7 cellular contexts compared by ENCODE assay signal in the genomic region with DNA sequence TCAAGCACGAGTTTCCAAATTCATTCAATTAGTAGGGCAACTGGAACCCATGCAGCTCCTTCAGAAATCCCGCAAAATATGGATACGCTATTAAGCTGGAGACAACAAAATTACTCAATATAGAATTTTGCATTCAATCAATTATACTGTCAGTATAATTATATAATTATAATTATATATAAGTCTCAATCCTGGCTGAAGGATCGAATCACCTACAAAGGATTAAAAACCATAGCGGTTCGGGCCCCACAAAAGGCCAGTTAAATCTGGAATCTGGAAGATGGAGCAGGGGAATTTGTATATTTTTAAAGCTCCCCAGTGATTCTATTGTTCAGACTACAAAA.
"Had no signal": no experiment of that assay in that cellular context is flagged by ENCODE, and none has a peak within 500 bp of the region (broad histone marks: within the 10 kb centered on the region; RNA-seq: fewer than 3 reads in every experiment).

No MANE protein-coding gene starts in this region.

- H3K4me3 ChIP-seq: lung, mucosa of descending colon, prostate gland, spleen, tibial nerve, vagina had no signal

- H3K27ac ChIP-seq: spleen, tibial nerve had no signal

- H3K4me1 ChIP-seq: prostate gland had no signal

- H3K27me3 ChIP-seq: vagina had no signal

- H3K36me3 ChIP-seq: prostate gland, spleen, tibial nerve, vagina had no signal

- DNase-seq: activated T-cell treated with anti-CD3 and anti-CD28 coated beads, Interleukin-2, amount 50 U/mL, for 1 hour had no signal

- H3K9me3 ChIP-seq: mucosa of descending colon, prostate gland, spleen, tibial nerve, vagina had no signal
